In genomic region chr4:90220453-90220852, GRCh38 we compare ENCODE assay signal across 20 cellular contexts.
"Had no signal": no experiment of that assay in that cellular context is flagged by ENCODE, and none has a peak within 500 bp of the region (broad histone marks: within the 10 kb centered on the region; RNA-seq: fewer than 3 reads in every experiment).

No MANE protein-coding gene starts in this region.

- DNase-seq: dermis blood vessel endothelial cell; esophagus squamous epithelium; foreskin fibroblast; glutamatergic neuron; immature natural killer cell; left ventricle myocardium inferior; lower lobe of right lung; natural killer cell; nucleus accumbens; ovary; right cardiac atrium; stimulated activated CD4-positive, alpha-beta T cell treated with anti-CD3 and anti-CD28 coated beads, Interleukin-2, amount 100 ng/mL, for 48 hours; stimulated activated CD8-positive, alpha-beta memory T cell treated with anti-CD3 and anti-CD28 coated beads, Interleukin-4, amount 100 ng/mL, for 48 hours; stimulated activated naive CD8-positive, alpha-beta T cell treated with anti-CD3 and anti-CD28 coated beads, Interleukin-15, Interleukin-2, amounts not matched to agents 100 U/mL and 50 U/mL, for 24 hours; thyroid gland had no signal

- H3K27ac ChIP-seq: esophagus squamous epithelium, gastroesophageal sphincter, left ventricle myocardium inferior, lower lobe of right lung, neural progenitor cell, ovary, suprapubic skin, thyroid gland had no signal

- H3K9me3 ChIP-seq: esophagus squamous epithelium, gastroesophageal sphincter, left ventricle myocardium inferior, lower lobe of right lung, ovary, suprapubic skin, thyroid gland had no signal

- H3K9ac ChIP-seq: neural progenitor cell had no signal

- H3K4me3 ChIP-seq: esophagus squamous epithelium, gastroesophageal sphincter, left ventricle myocardium inferior, lower lobe of right lung, neural progenitor cell, ovary, smooth muscle cell, suprapubic skin, thyroid gland had no signal

- H3K36me3 ChIP-seq: esophagus squamous epithelium, gastroesophageal sphincter, left ventricle myocardium inferior, lower lobe of right lung, neural progenitor cell, ovary, suprapubic skin, thyroid gland had no signal

- ATAC-seq: gastroesophageal sphincter; lower lobe of right lung; natural killer cell; right cardiac atrium; stimulated activated effector memory CD8-positive, alpha-beta T cell treated with anti-CD3 and anti-CD28 coated beads, Interleukin-12 subunit alpha, Interleukin-12 subunit beta, amount 100 ng/mL, for 72 hours; stimulated activated naive CD8-positive, alpha-beta T cell treated with anti-CD3 and anti-CD28 coated beads, Interleukin-15, Interleukin-2, amounts not matched to agents 100 U/mL and 50 U/mL, for 24 hours had no signal

- H3K4me2 ChIP-seq: neural progenitor cell, smooth muscle cell had no signal

- H3K4me1 ChIP-seq: gastroesophageal sphincter, left ventricle myocardium inferior, lower lobe of right lung, neural progenitor cell, suprapubic skin, thyroid gland had no signal

- H3K27me3 ChIP-seq: esophagus squamous epithelium, gastroesophageal sphincter, neural progenitor cell, ovary, suprapubic skin, thyroid gland had no signal

- H2AFZ ChIP-seq: neural progenitor cell had no signal
